ENCODE assay signal across 24 cellular contexts in genomic region chr6:37140145-37140544, GRCh38.
DNase-seq lines count a peak whose midpoint lies in the region; ATAC-seq and TF ChIP-seq lines count a peak whose summit lies in the region.
"Had no signal": no experiment of that assay in that cellular context is flagged by ENCODE, and none has a peak within 500 bp of the region (broad histone marks: within the 10 kb centered on the region; RNA-seq: fewer than 3 reads in every experiment).

No MANE protein-coding gene starts in this region.

- H3K4me1 ChIP-seq in HEK293 (ENCODE audit: control insufficient read depth, insufficient read depth, low read length): peaks cover 23% of the 10 kb centered on the region
- peaks cover 63% of the 10 kb centered on the region for H3K4me1 ChIP-seq in iPS-18a (ENCODE audit: control insufficient read depth, low read depth, low read length)
- H3K4me1 ChIP-seq in subcutaneous abdominal adipose tissue (ENCODE audit: control insufficient read depth in 5 of 5, insufficient read depth in 5 of 5, low read length in 5 of 5): peaks cover 7 to 33% (median 25%) of the 10 kb centered on the region in 5 donors

- H3K27me3 ChIP-seq in iPS-18a (ENCODE audit: control insufficient read depth, insufficient read depth, low read length) (no peaks in the 10 kb centered on the region), subcutaneous abdominal adipose tissue (ENCODE audit: control insufficient read depth in 5 of 5, insufficient read depth in 4 of 5, low read length in 5 of 5) (no peaks in the 10 kb centered on the region)
- H3K27me3 ChIP-seq: BLaER1 treated with 17β-estradiol and CSF1 and Interleukin-3, amounts not matched to agents 10 nM and 100 nM; body of pancreas; transverse colon had no signal

- H3K36me3 ChIP-seq in HEK293 (ENCODE audit: control insufficient read depth in 2 of 2, insufficient read depth in 1 of 2, low read length in 2 of 2): no peaks in the 10 kb centered on the region
- no peaks in the 10 kb centered on the region for H3K36me3 ChIP-seq in SK-N-MC (ENCODE audit: insufficient read depth, low read length)
- H3K36me3 ChIP-seq in iPS-18a (ENCODE audit: control insufficient read depth, low read depth, low read length): no peaks in the 10 kb centered on the region
- no peaks in the 10 kb centered on the region for H3K36me3 ChIP-seq in subcutaneous abdominal adipose tissue (ENCODE audit: control insufficient read depth in 5 of 5, insufficient read depth in 5 of 5, low read length in 5 of 5)
- H3K36me3 ChIP-seq: BLaER1 treated with 17β-estradiol and CSF1 and Interleukin-3, amounts not matched to agents 10 nM and 100 nM; transverse colon had no signal

- no peak for TF ChIP-seq CTCF in HEK293 (tag by site-specific recombination; IDR thresholded peaks at IDR 0.05)

- H3K9me3 ChIP-seq in HEK293 (ENCODE audit: control insufficient read depth, insufficient read depth, low read depth, low read length) (no peaks in the 10 kb centered on the region), SK-N-MC (ENCODE audit: low read depth, low read length) (no peaks in the 10 kb centered on the region), iPS-18a (ENCODE audit: control insufficient read depth, low read depth, low read length) (no peaks in the 10 kb centered on the region), subcutaneous abdominal adipose tissue (ENCODE audit: control insufficient read depth in 5 of 5, low read length in 5 of 5) (no peaks in the 10 kb centered on the region)
- H3K9me3 ChIP-seq: BLaER1 treated with 17β-estradiol and CSF1 and Interleukin-3, amounts not matched to agents 10 nM and 100 nM; body of pancreas; psoas muscle; SK-N-SH; transverse colon had no signal

- H3K9ac ChIP-seq in SK-N-MC (ENCODE audit: insufficient read length) (no peak overlapping the region), iPS-18a (ENCODE audit: low read length) (peak overlapping the region; percentile 57), subcutaneous abdominal adipose tissue (ENCODE audit: low read length in 5 of 5) (no peak overlapping the region)
- H3K9ac ChIP-seq: BLaER1 treated with 17β-estradiol and CSF1 and Interleukin-3, amounts not matched to agents 10 nM and 100 nM; GM23248; SK-N-SH had no signal

- H3K27ac ChIP-seq in HEK293 (ENCODE audit: extremely low read depth, low read depth, low read length) (no peak overlapping the region), SK-N-MC (peak overlapping the region; percentile 71; the same call in 1 of the 2 replicates), iPS-18a (ENCODE audit: low read length) (no peak overlapping the region), subcutaneous abdominal adipose tissue (ENCODE audit: low read depth, low read length) (peak overlapping the region; percentile 79)
- H3K27ac ChIP-seq: BLaER1 treated with 17β-estradiol and CSF1 and Interleukin-3, amounts not matched to agents 10 nM and 100 nM; body of pancreas; GM23248; psoas muscle had no signal

- CTCF ChIA-PET in HEK293 (lab: Yijun Ruan, JAX): interaction anchor here (0.6 to 4.3 kb wide), 6 partner anchors 9 to 599 kb away, joined by 3 to 32 read pairs (median 6); no protein-coding TSS in a partner anchor

- no peak overlapping the region for H3K4me3 ChIP-seq in HEK293 (ENCODE audit: low read depth, low read length)
- H3K4me3 ChIP-seq in SK-N-MC: no peak overlapping the region
- H3K4me3 ChIP-seq in iPS-18a (ENCODE audit: low read length): no peak overlapping the region
- no peak overlapping the region for H3K4me3 ChIP-seq in subcutaneous abdominal adipose tissue (ENCODE audit: low read depth in 1 of 5, low read length in 5 of 5)
- H3K4me3 ChIP-seq: BLaER1 treated with 17β-estradiol and CSF1 and Interleukin-3, amounts not matched to agents 10 nM and 100 nM; body of pancreas; GM23248; psoas muscle; transverse colon had no signal

- DNase-seq in SK-N-MC (ENCODE audit: low read depth, low spot score) (no peak), SKM-1 (lab: John Stamatoyannopoulos, UW; ENCODE audit: unreplicated experiment) (no peak), activated gamma-delta T cell treated with Interleukin-2 at 50 U/mL for 16 hours (no peak)
- no peak for DNase-seq in stimulated activated CD4-positive, alpha-beta T cell treated with anti-CD3 and anti-CD28 coated beads, Interleukin-4, amount 100 ng/mL, for 24 hours
- DNase-seq: activated naive CD8-positive, alpha-beta T cell treated with anti-CD3 and anti-CD28 coated beads, Interleukin-2, amount 50 U/mL, for 24 hours; activated T-cell treated with anti-CD3 and anti-CD28 coated beads, Interleukin-2, amount 50 U/mL, for 24 hours; body of pancreas; endodermal cell; GDM1; glutamatergic neuron; GM23248; naive thymus-derived CD4-positive, alpha-beta T cell; NCI-H1417; NCI-H2107; NCI-H82; psoas muscle; SK-N-SH; stimulated activated CD4-positive, alpha-beta T cell treated with anti-CD3 and anti-CD28 coated beads, Interleukin-4, amount 100 ng/mL, for 1 hour; transverse colon had no signal

- ATAC-seq in GM21576 (IDR thresholded peaks at IDR 0.05; ENCODE audit: unreplicated experiment): no peak
- ATAC-seq: activated naive CD8-positive, alpha-beta T cell treated with anti-CD3 and anti-CD28 coated beads, Interleukin-2, amount 50 U/mL, for 24 hours; body of pancreas; naive thymus-derived CD4-positive, alpha-beta T cell; psoas muscle had no signal

- POLR2A ChIA-PET in HEK293 (lab: Yijun Ruan, JAX): interaction anchor here (0.6 to 8.2 kb wide), 3 partner anchors 31 to 542 kb away, joined by 3 to 82 read pairs (median 3); partner anchors contain the start of gene PIM1

TF ChIP-seq in HEK293, 187 proteins besides CTCF, POLR2A, EP300 and RAD21:
- no peak for TF ChIP-seq ZNF433 (tag by site-specific recombination; IDR thresholded peaks at IDR 0.05; ENCODE audit: low read depth)
- peak; percentile 69 for TF ChIP-seq ZBTB20 (tag by site-specific recombination; IDR thresholded peaks at IDR 0.05)
TF ChIP-seq in HEK293: peak in this region for 1.

Comparison
In these comparisons a context has a peak if more than half of its experiments do, and no peak if none do; other contexts are left out.
1. H3K27ac ChIP-seq: peak in SK-N-MC (single experiment) and subcutaneous abdominal adipose tissue (single experiment); none in HEK293 (single experiment) and iPS-18a (single experiment).